Comparison of ENCODE assay signal across 6 cellular contexts in genomic region chr15:90884719-90885431, GRCh38. TPM values are rescaled to one million over a fixed set of nuclear protein-coding genes. Genes with fewer than 3 reads are reported as not detected.
DNase-seq lines count a peak whose midpoint lies in the region; ATAC-seq and TF ChIP-seq lines count a peak whose summit lies in the region.

No MANE protein-coding gene starts in this region.

- intact Hi-C loops in gastrocnemius medialis (cut with DNase I; ENCODE audit: low total_unique reads): loop anchor here (5.0 to 10.0 kb wide), 2 partner anchors 193 to 560 kb away; no protein-coding TSS in a partner anchor
- intact Hi-C loops in PC-9 (cut with micrococcal nuclease; ENCODE audit: unreplicated experiment): no loop called here

- no peak for TF ChIP-seq POLR2A in gastrocnemius medialis (IDR thresholded peaks at IDR 0.05)

- TF ChIP-seq CTCF in epithelial cell of esophagus (IDR thresholded peaks at IDR 0.05; ENCODE audit: insufficient read depth, low read depth, low read length, missing control alignments): no peak
- no peak for TF ChIP-seq CTCF in gastrocnemius medialis (IDR thresholded peaks at IDR 0.05 in 4 of 5, conservative IDR thresholded peaks at IDR 0.05 in 1 of 5)
- TF ChIP-seq CTCF in PC-9 (conservative IDR thresholded peaks at IDR 0.05): no peak

- H3K36me3 ChIP-seq in HUES64 (ENCODE audit: insufficient read depth, low read length) (peaks cover 8% of the 10 kb centered on the region), gastrocnemius medialis (peaks cover 0 to 27% of the 10 kb centered on the region in 2 donors), PC-9 (ENCODE audit: low read depth) (no peaks in the 10 kb centered on the region)

- ATAC-seq in gastrocnemius medialis: no peak

- DNase-seq in epithelial cell of esophagus (ENCODE audit: low read depth): no peak
- no peak for DNase-seq in gastrocnemius medialis
- no peak for DNase-seq in D341Med (ENCODE audit: low spot score)
- no peak for DNase-seq in stimulated activated CD4-positive, alpha-beta T cell treated with anti-CD3 and anti-CD28 coated beads, Interleukin-2, amount 100 ng/mL, for 48 hours
- no peak for DNase-seq in PC-9

- POLR2A ChIA-PET in PC-9 (lab: Charles Lee; ENCODE audit: unreplicated experiment): no interaction called here

- H3K9ac ChIP-seq in HUES64 (ENCODE audit: low read depth, low read length): peak overlapping the region; percentile 67

- BruUV-seq in PC-9 (replicated peaks; lab: Mats Ljungman, UMichigan): no TSS peak

- H3K27me3 ChIP-seq in HUES64 (ENCODE audit: insufficient read depth, low read length) (no peaks in the 10 kb centered on the region), gastrocnemius medialis (no peaks in the 10 kb centered on the region), PC-9 (ENCODE audit: insufficient read depth, low read depth) (no peaks in the 10 kb centered on the region)

- H3K4me1 ChIP-seq in HUES64 (ENCODE audit: insufficient read depth, low read length): peaks cover 8% of the 10 kb centered on the region
- peaks cover 7 to 8% of the 10 kb centered on the region in 2 donors for H3K4me1 ChIP-seq in gastrocnemius medialis
- H3K4me1 ChIP-seq in PC-9 (replicated peaks; ENCODE audit: insufficient read depth): no peaks in the 10 kb centered on the region

- CTCF ChIA-PET in PC-9 (lab: Charles Lee): interaction anchor here (0.9 to 2.4 kb wide), 3 partner anchors 67 to 591 kb away, joined by 3 to 10 read pairs (median 5); no protein-coding TSS in a partner anchor

- H3K4me3 ChIP-seq in HUES64 (ENCODE audit: low read length) (peak overlapping the region; percentile 42), epithelial cell of esophagus (ENCODE audit: low read length) (peak overlapping the region; percentile 17), gastrocnemius medialis (peak overlapping the region; percentile 57 to 67 (median 62)), PC-9 (no peak overlapping the region)

- no peak overlapping the region for H3K4me2 ChIP-seq in PC-9

- H3K9me3 ChIP-seq in HUES64 (ENCODE audit: insufficient read depth, low read depth, low read length): no peaks in the 10 kb centered on the region
- H3K9me3 ChIP-seq in gastrocnemius medialis: no peaks in the 10 kb centered on the region
- no peaks in the 10 kb centered on the region for H3K9me3 ChIP-seq in PC-9 (ENCODE audit: insufficient read depth, low read depth)

- H4K20me1 ChIP-seq in PC-9 (ENCODE audit: insufficient read depth): peaks cover 4% of the 10 kb centered on the region; the same call in 1 of the 2 replicates

- in situ Hi-C loops in gastrocnemius medialis (cut with MboI; ENCODE audit: low sequenced_read_pairs in 4 of 4): loop anchor here (5.0 to 25.0 kb wide), 5 partner anchors 173 to 573 kb away; partner anchors contain the start of gene BLM (in 2 of the 4)

- no peak overlapping the region for H2AFZ ChIP-seq in PC-9

- peaks cover 7% of the 10 kb centered on the region; the same call in 1 of the 2 replicates for H3F3A ChIP-seq in PC-9 (ENCODE audit: insufficient read depth, low read depth)

- no peaks in the 10 kb centered on the region for H3K9me2 ChIP-seq in PC-9 (ENCODE audit: insufficient read depth)

- H3K27ac ChIP-seq in HUES64 (ENCODE audit: low read depth, low read length) (peak overlapping the region; percentile 32; the same call in 1 of the 2 replicates), gastrocnemius medialis (peak overlapping the region; percentile 86 to 90 (median 88)), PC-9 (no peak overlapping the region)

- H3K79me2 ChIP-seq in PC-9 (ENCODE audit: low read depth): no peaks in the 10 kb centered on the region

- WGBS in HUES64: 65% methylated on average over 16 of the region's 16 CpGs

RNA-seq across cellular contexts. Expression of gene FES, which starts 0.6 kb away (rescaled TPM):
- polyA plus RNA-seq in HUES64 (2013, experiment 1 of 2): 6.0 TPM
- polyA plus RNA-seq in HUES64 (2013, experiment 2 of 2): 6.0 TPM
- total RNA-seq in gastrocnemius medialis (10 to 100 TPM in 2 of 4 donors, 1 to 10 TPM in 2; 5.3 to 13.5 (median 10.1) TPM), PC-9 (2021) (2.1 and 3.8 TPM in 2 replicates)

RNA-seq across cellular contexts. Expression of gene FURIN, which starts 16.5 kb away (rescaled TPM):
- 18.3 TPM for polyA plus RNA-seq in HUES64 (2013, experiment 1 of 2)
- polyA plus RNA-seq in HUES64 (2013, experiment 2 of 2): 20.2 TPM
- total RNA-seq in gastrocnemius medialis: 100 to 1,000 TPM in 3 of 4 donors, 10 to 100 TPM in 1; 76.7 to 159 (median 118) TPM
- total RNA-seq in PC-9 (2021): 48.7 and 50.4 TPM in 2 replicates

RNA-seq across cellular contexts. Expression of gene MAN2A2, which starts 18.2 kb away (rescaled TPM):
- 8.1 TPM for polyA plus RNA-seq in HUES64 (2013, experiment 1 of 2)
- 12.6 TPM for polyA plus RNA-seq in HUES64 (2013, experiment 2 of 2)
- 100 to 1,000 TPM in 2 of 4 donors, 10 to 100 TPM in 2; 56.8 to 124 (median 92.4) TPM for total RNA-seq in gastrocnemius medialis
- 26.4 and 27.1 TPM in 2 replicates for total RNA-seq in PC-9 (2021)

RNA-seq across cellular contexts. Expression of gene HDDC3, which starts 47.5 kb away (rescaled TPM):
- 10.5 TPM for polyA plus RNA-seq in HUES64 (2013, experiment 1 of 2)
- polyA plus RNA-seq in HUES64 (2013, experiment 2 of 2): 12.4 TPM
- total RNA-seq in gastrocnemius medialis (10 to 100 TPM; 13.4 to 22.2 (median 17.2) TPM), PC-9 (2021) (18.1 and 20.9 TPM in 2 replicates)

RNA-seq across cellular contexts. Expression of gene UNC45A, which starts 50.2 kb away (rescaled TPM):
- polyA plus RNA-seq in HUES64 (2013, experiment 1 of 2): 40.4 TPM
- polyA plus RNA-seq in HUES64 (2013, experiment 2 of 2): 43.2 TPM
- total RNA-seq in gastrocnemius medialis (1 to 10 TPM; 6.8 to 9.6 (median 7.6) TPM), PC-9 (2021) (81.8 and 86.0 TPM in 2 replicates)
